In the genomic region with DNA sequence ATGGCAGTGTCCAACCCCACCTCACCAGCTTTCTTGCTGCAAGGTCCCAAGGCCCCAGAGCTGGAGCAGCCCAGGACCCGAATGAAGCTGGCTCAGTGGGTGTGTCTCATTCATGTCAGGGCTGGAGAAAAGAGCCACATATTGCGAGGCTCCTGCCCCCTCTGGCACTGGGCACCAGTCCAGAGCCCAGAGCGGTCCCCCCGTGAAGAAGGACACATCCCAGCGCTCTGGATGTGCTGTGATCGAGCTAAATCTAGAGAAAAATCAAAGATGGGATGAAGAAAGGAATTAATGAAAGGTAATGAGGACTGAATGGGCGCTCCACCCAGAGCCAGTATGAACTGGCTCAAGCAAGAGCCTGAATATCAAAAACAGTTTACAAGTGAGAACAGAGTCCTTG, we compare ENCODE assay signal across 30 cellular contexts. TPM values are rescaled to one million over a fixed set of nuclear protein-coding genes. Genes with fewer than 3 reads are reported as not detected.
"Had no signal": no experiment of that assay in that cellular context is flagged by ENCODE, and none has a peak within 500 bp of the region (broad histone marks: within the 10 kb centered on the region; RNA-seq: fewer than 3 reads in every experiment).

No MANE protein-coding gene starts in this region.

- H3K9me3 ChIP-seq: ascending aorta, breast epithelium had no signal

- H3K4me3 ChIP-seq: ascending aorta, breast epithelium, cardiac muscle cell, coronary artery, dorsolateral prefrontal cortex had no signal

- H3K27me3 ChIP-seq: ascending aorta, breast epithelium, cardiac muscle cell, dorsolateral prefrontal cortex had no signal

- H3K4me1 ChIP-seq: ascending aorta, breast epithelium had no signal

- ATAC-seq: activated CD4-positive, CD25-positive, alpha-beta regulatory T cell treated with anti-CD3 and anti-CD28 coated beads, Interleukin-2, amount 50 U/mL, for 24 hours; activated CD8-positive, alpha-beta memory T cell treated with anti-CD3 and anti-CD28 coated beads, Interleukin-2, amount 10 ng/mL, durations not matched to agents 7 days and 5 days; activated CD8-positive, alpha-beta T cell treated with anti-CD3 and anti-CD28 coated beads, Interleukin-2, amount 10 ng/mL, durations not matched to agents 7 days and 5 days; activated naive CD4-positive, alpha-beta T cell treated with anti-CD3 and anti-CD28 coated beads, Interleukin-2, amount 50 U/mL, for 72 hours; T-helper 17 cell had no signal

- H3K27ac ChIP-seq: ascending aorta, breast epithelium, cardiac muscle cell, coronary artery, dorsolateral prefrontal cortex, WERI-Rb-1 had no signal

- FAIRE-seq: frontal cortex had no signal

- DNase-seq: activated B cell treated with CpG ODN at 0.5 μM for 24 hours; activated CD4-positive, alpha-beta memory T cell treated with anti-CD3 and anti-CD28 coated beads for 36 hours; activated CD4-positive, alpha-beta T cell treated with anti-CD3 and anti-CD28 coated beads, Interleukin-2, amount 10 ng/mL, durations not matched to agents 24 days and 14 days; activated CD8-positive, alpha-beta memory T cell treated with anti-CD3 and anti-CD28 coated beads, Interleukin-2, amount 10 ng/mL, durations not matched to agents 7 days and 5 days; activated CD8-positive, alpha-beta memory T cell treated with anti-CD3 and anti-CD28 coated beads, Interleukin-2, amount 50 U/mL, for 4 hours; activated CD8-positive, alpha-beta T cell treated with anti-CD3 and anti-CD28 coated beads, Interleukin-2, amount 10 ng/mL, durations not matched to agents 7 days and 5 days; activated gamma-delta T cell; activated naive CD4-positive, alpha-beta T cell; activated naive CD4-positive, alpha-beta T cell treated with anti-CD3 and anti-CD28 coated beads, Interleukin-2, amount 10 ng/mL, durations not matched to agents 7 days and 5 days; activated naive CD8-positive, alpha-beta T cell treated with anti-CD3 and anti-CD28 coated beads, Interleukin-2, amount 10 ng/mL, durations not matched to agents 7 days and 5 days; activated T-cell treated with anti-CD3 and anti-CD28 coated beads, Interleukin-2, amount 50 U/mL, for 1 hour; activated T-cell treated with anti-CD3 and anti-CD28 coated beads, Interleukin-2, amount 50 U/mL, for 48 hours; central memory CD4-positive, alpha-beta T cell; dorsolateral prefrontal cortex; effector memory CD4-positive, alpha-beta T cell; endodermal cell; foreskin fibroblast; head of caudate nucleus; T-helper 1 cell; T-helper 17 cell; T1000; WERI-Rb-1 had no signal

RNA-seq across cellular contexts. Expression of a gene that starts 27.9 kb away (rescaled TPM):
- total RNA-seq: ascending aorta, epithelial cell of proximal tubule had no signal
